In genomic region chr11:8059571-8060011, GRCh38 we compare ENCODE assay signal across 1 cellular context.
TF ChIP-seq lines count a peak whose summit lies in the region.

No MANE protein-coding gene starts in this region.

TF ChIP-seq in IMR-90, 13 proteins besides CTCF, POLR2A, EP300 and RAD21 (continued from another document):
- TF ChIP-seq, protein P1, sequence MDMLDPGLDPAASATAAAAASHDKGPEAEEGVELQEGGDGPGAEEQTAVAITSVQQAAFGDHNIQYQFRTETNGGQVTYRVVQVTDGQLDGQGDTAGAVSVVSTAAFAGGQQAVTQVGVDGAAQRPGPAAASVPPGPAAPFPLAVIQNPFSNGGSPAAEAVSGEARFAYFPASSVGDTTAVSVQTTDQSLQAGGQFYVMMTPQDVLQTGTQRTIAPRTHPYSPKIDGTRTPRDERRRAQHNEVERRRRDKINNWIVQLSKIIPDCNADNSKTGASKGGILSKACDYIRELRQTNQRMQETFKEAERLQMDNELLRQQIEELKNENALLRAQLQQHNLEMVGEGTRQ (IDR thresholded peaks at IDR 0.05; ENCODE audit: low read depth, low read length) = no peak
- TF ChIP-seq NFE2L2 (IDR thresholded peaks at IDR 0.05; ENCODE audit: low read depth, low read length) = no peak
